Comparison of ENCODE assay signal across 8 cellular contexts in the genomic region with DNA sequence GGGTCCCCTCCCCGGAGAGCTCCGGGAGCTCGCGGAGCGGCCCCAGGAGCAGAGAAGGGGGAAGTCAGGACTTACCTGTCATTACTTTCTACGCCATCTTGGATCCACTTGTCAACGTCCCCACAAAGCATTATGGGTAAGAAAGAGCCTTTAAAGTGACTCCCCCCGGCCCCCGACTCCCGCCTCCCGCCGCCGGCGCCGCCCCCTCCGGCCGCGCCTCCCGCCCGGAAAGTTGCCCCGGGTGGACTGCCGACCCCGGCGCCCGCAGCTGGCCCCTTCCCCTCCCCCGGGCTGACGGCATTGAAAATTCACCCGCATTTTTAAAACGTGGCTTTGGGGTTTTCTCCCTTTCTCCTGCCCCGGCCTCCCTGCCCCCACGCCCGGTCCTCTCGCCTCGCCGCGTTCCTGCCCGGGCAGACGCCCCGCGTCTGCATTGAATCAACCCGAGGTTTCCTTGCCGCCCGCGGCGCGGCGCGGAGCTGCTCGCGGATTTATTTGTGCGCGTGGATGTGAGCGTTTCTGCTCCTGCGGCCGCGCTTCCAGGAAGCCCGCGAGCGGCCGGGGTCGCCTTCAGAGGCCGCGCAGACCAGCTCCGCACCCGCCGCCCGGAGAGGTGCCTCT. TPM values are rescaled to one million over a fixed set of nuclear protein-coding genes. Genes with fewer than 3 reads are reported as not detected.
DNase-seq lines count a peak whose midpoint lies in the region; ATAC-seq, FAIRE-seq and TF ChIP-seq lines count a peak whose summit lies in the region.

A gene with protein sequence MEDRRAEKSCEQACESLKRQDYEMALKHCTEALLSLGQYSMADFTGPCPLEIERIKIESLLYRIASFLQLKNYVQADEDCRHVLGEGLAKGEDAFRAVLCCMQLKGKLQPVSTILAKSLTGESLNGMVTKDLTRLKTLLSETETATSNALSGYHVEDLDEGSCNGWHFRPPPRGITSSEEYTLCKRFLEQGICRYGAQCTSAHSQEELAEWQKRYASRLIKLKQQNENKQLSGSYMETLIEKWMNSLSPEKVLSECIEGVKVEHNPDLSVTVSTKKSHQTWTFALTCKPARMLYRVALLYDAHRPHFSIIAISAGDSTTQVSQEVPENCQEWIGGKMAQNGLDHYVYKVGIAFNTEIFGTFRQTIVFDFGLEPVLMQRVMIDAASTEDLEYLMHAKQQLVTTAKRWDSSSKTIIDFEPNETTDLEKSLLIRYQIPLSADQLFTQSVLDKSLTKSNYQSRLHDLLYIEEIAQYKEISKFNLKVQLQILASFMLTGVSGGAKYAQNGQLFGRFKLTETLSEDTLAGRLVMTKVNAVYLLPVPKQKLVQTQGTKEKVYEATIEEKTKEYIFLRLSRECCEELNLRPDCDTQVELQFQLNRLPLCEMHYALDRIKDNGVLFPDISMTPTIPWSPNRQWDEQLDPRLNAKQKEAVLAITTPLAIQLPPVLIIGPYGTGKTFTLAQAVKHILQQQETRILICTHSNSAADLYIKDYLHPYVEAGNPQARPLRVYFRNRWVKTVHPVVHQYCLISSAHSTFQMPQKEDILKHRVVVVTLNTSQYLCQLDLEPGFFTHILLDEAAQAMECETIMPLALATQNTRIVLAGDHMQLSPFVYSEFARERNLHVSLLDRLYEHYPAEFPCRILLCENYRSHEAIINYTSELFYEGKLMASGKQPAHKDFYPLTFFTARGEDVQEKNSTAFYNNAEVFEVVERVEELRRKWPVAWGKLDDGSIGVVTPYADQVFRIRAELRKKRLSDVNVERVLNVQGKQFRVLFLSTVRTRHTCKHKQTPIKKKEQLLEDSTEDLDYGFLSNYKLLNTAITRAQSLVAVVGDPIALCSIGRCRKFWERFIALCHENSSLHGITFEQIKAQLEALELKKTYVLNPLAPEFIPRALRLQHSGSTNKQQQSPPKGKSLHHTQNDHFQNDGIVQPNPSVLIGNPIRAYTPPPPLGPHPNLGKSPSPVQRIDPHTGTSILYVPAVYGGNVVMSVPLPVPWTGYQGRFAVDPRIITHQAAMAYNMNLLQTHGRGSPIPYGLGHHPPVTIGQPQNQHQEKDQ (N-terminal part only) (minus strand): TSS at position 124 of the 621 bp plus-strand sequence. CDS start 26,392 bp downstream, outside the sequence.

- H3K9me3 ChIP-seq in A549 = no peaks in the 10 kb centered on the region

- peaks cover 28% of the 10 kb centered on the region for H3K4me1 ChIP-seq in A549

- no peaks in the 10 kb centered on the region for H3K9me3 Mint-ChIP-seq in activated CD4-positive, alpha-beta T cell treated with anti-CD3 and anti-CD28 coated beads, Interleukin-2, amount 10 ng/mL, durations not matched to agents 24 days and 14 days

- DNase-seq in A549 (ENCODE audit: low read depth in 1 of 2, low spot score in 1 of 2) (peak; percentile 88 to 89), NCI-H526 treated with DMSO at 0.1 percent for 48 hours (lab: John Stamatoyannopoulos, UW) (peak; percentile 72), dedifferentiated amniotic fluid mesenchymal stem cell (ENCODE audit: extremely low spot score) (peak; percentile 85), left lobe of liver (ENCODE audit: low spot score) (peak; percentile 90)
- DNase-seq in activated CD4-positive, alpha-beta T cell treated with anti-CD3 and anti-CD28 coated beads, Interleukin-2, amount 10 ng/mL, durations not matched to agents 24 days and 14 days = peak; percentile 94
- DNase-seq in stimulated activated CD4-positive, alpha-beta T cell treated with anti-CD3 and anti-CD28 coated beads, Interleukin-1b, Interleukin-23, amount 100 ng/mL, for 48 hours = peak; percentile 64

- H3K4me1 Mint-ChIP-seq in activated CD4-positive, alpha-beta T cell treated with anti-CD3 and anti-CD28 coated beads, Interleukin-2, amount 10 ng/mL, durations not matched to agents 24 days and 14 days = peaks cover 38% of the 10 kb centered on the region

- under 1% methylated on average over 40 of the region's 67 CpGs for WGBS in A549 (ENCODE audit: missing lambda C conversion rate)

- peak within 1 kb of the TSS; percentile 91 for H3K27ac ChIP-seq in A549

- peak; percentile 32 for TF ChIP-seq POLR2A in A549 (IDR thresholded peaks at IDR 0.05; ENCODE audit: low read length)

- intact Hi-C loops in activated CD4-positive, alpha-beta T cell treated with anti-CD3 and anti-CD28 coated beads, Interleukin-2, amount 10 ng/mL, durations not matched to agents 24 days and 14 days (cut with micrococcal nuclease) = loop anchor here (1.0 to 10.0 kb wide), 2 partner anchors 110 to 472 kb away; partner anchors contain the start of gene NOL11

- no peak for FAIRE-seq in A549 (lab: Jason Lieb, UNC)

- TF ChIP-seq RAD21 in A549 (conservative IDR thresholded peaks at IDR 0.05 in 1 of 2, IDR thresholded peaks at IDR 0.05 in 1 of 2) = no peak

- H3K36me3 Mint-ChIP-seq in activated CD4-positive, alpha-beta T cell treated with anti-CD3 and anti-CD28 coated beads, Interleukin-2, amount 10 ng/mL, durations not matched to agents 24 days and 14 days (ENCODE audit: low read depth) = peaks cover 24% of the 10 kb centered on the region

- H3K4me3 ChIP-seq in A549 = peak within 1 kb of the TSS; percentile 84

- POLR2A ChIA-PET in A549 (lab: Yijun Ruan, JAX) = no interaction called here

- peak within 1 kb of the TSS; percentile 100 for H3K4me2 ChIP-seq in A549

- peak within 1 kb of the TSS; percentile 93 for H3K4me3 Mint-ChIP-seq in activated CD4-positive, alpha-beta T cell treated with anti-CD3 and anti-CD28 coated beads, Interleukin-2, amount 10 ng/mL, durations not matched to agents 24 days and 14 days

- TF ChIP-seq CTCF in A549 (IDR thresholded peaks at IDR 0.05) = no peak

- CTCF ChIA-PET in A549 (lab: Yijun Ruan, JAX) = interaction anchor here (0.6 to 1.4 kb wide), 3 partner anchors 12 to 576 kb away, joined by 3 read pairs; no protein-coding TSS in a partner anchor

- H3K27ac Mint-ChIP-seq in activated CD4-positive, alpha-beta T cell treated with anti-CD3 and anti-CD28 coated beads, Interleukin-2, amount 10 ng/mL, durations not matched to agents 24 days and 14 days = peak within 1 kb of the TSS; percentile 94

- no peaks in the 10 kb centered on the region for H3K27me3 Mint-ChIP-seq in activated CD4-positive, alpha-beta T cell treated with anti-CD3 and anti-CD28 coated beads, Interleukin-2, amount 10 ng/mL, durations not matched to agents 24 days and 14 days

- TF ChIP-seq EP300 in A549 (IDR thresholded peaks at IDR 0.05) = no peak

- ATAC-seq in A549 = peak; percentile 69 to 78
- ATAC-seq in GM18909 (IDR thresholded peaks at IDR 0.05; ENCODE audit: poor library complexity, unreplicated experiment) = peak; percentile 52
- peak; percentile 55 for ATAC-seq in HG03439 (IDR thresholded peaks at IDR 0.05; ENCODE audit: unreplicated experiment)
- ATAC-seq in left lobe of liver = peak; percentile 83

TF ChIP-seq in A549, 52 proteins besides CTCF, POLR2A, EP300 and RAD21:
- TF ChIP-seq CBX8 (IDR thresholded peaks at IDR 0.05) = no peak
- TF ChIP-seq, protein P1, sequence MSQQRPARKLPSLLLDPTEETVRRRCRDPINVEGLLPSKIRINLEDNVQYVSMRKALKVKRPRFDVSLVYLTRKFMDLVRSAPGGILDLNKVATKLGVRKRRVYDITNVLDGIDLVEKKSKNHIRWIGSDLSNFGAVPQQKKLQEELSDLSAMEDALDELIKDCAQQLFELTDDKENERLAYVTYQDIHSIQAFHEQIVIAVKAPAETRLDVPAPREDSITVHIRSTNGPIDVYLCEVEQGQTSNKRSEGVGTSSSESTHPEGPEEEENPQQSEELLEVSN (IDR thresholded peaks at IDR 0.05; ENCODE audit: borderline replicate concordance, low read depth) = 0 out of 2 replicates have a peak, but pooled peaks have one; percentile 19
- TF ChIP-seq BCL3 (IDR thresholded peaks at IDR 0.05) = peak; percentile 37; the same call in 1 of the 3 replicates
- peak; percentile 85; the same call in 1 of the 2 replicates for TF ChIP-seq RNF2 (IDR thresholded peaks at IDR 0.05; ENCODE audit: borderline replicate concordance, low read depth)
- TF ChIP-seq ZC3H11A (IDR thresholded peaks at IDR 0.05) = no peak
- no peak for TF ChIP-seq HOXB13 (CRISPR knock-in tag; IDR thresholded peaks at IDR 0.05; ENCODE audit: low read depth)
- 0 out of 2 replicates have a peak, but pooled peaks have one; percentile 24 for TF ChIP-seq HOXB5 (CRISPR knock-in tag; IDR thresholded peaks at IDR 0.05)
- peak; percentile 84; the same call in 1 of the 2 replicates for TF ChIP-seq KDM5A (IDR thresholded peaks at IDR 0.05)
- TF ChIP-seq FOSB (CRISPR knock-in tag; IDR thresholded peaks at IDR 0.05) = no peak
- peak; percentile 17 to 67; a peak in 2 of 5 replicates for TF ChIP-seq JUN (IDR thresholded peaks at IDR 0.05)
- TF ChIP-seq TFCP2L1 (CRISPR knock-in tag; IDR thresholded peaks at IDR 0.05) = no peak
- no peak for TF ChIP-seq ESRRA (IDR thresholded peaks at IDR 0.05; ENCODE audit: borderline replicate concordance, low read length)
- 0 out of 2 replicates have a peak, but pooled peaks have one; percentile 18 for TF ChIP-seq HDAC2 (IDR thresholded peaks at IDR 0.05)

RNA-seq across cellular contexts. Expression of the gene that starts here (rescaled TPM):
- 17.8 and 18.3 TPM in 2 replicates for polyA plus RNA-seq in A549 (2011; rRNA removed)
- polyA plus RNA-seq in A549 (2012; cell fraction: cytosol; rRNA removed) = 2.5 and 3.1 TPM in 2 replicates
- polyA plus RNA-seq in A549 (2012; cell fraction: nucleus; rRNA removed) = 2.5 and 3.9 TPM in 2 replicates
- 5.6 to 6.7 TPM (median 5.7 TPM) in 3 replicates for polyA plus RNA-seq in A549 (2017; fragmentation: RNase III; extraction: RNeasy Plus Mini Kit Qiagen cat#74134 plus additional on column Dnase treatment)
- polyA minus RNA-seq in A549 (2011; rRNA and poly(A)+ RNA removed) = 24.8 and 32.2 TPM in 2 replicates
- total RNA-seq in activated CD4-positive, alpha-beta T cell treated with anti-CD3 and anti-CD28 coated beads, Interleukin-2, amount 10 ng/mL, durations not matched to agents 24 days and 14 days = 73.5 and 74.7 TPM in 2 replicates
- 31.7 TPM for total RNA-seq in left lobe of liver

Comparison
In these comparisons a context has a peak if more than half of its experiments do, and no peak if none do; other contexts are left out.
1. Peak in every context shown above with its lines: DNase-seq, ATAC-seq, H3K4me3 ChIP-seq and H3K27ac ChIP-seq.